ENCODE assay signal across 25 cellular contexts in the genomic region with DNA sequence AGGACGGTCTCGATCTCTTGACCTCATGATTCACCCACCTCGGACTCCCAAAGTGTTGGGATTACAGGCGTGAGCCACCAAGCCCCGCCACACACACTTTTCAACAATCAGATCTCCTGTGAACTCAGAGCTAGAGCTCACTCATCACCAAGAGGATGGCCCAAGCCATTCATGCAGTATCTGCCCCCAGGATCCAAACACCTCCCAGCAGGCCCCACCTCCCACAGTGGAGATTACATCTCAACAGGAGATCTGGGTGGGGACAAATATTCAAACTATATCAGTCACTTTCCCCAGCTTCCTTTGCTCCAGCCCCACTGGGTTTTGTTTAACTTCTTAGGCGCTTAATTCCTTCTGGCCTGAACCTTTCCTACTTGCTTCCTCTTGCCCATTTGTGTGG. TPM values are rescaled to one million over a fixed set of nuclear protein-coding genes. Genes with fewer than 3 reads are reported as not detected.
A peak's percentile ranks its signal among the peaks of the same experiment; 100 is the strongest.
DNase-seq lines count a peak whose midpoint lies in the region; ATAC-seq and TF ChIP-seq lines count a peak whose summit lies in the region.
"Had no signal": no experiment of that assay in that cellular context is flagged by ENCODE, and none has a peak within 500 bp of the region (broad histone marks: within the 10 kb centered on the region; RNA-seq: fewer than 3 reads in every experiment).

No MANE protein-coding gene starts in this region.

- no peak overlapping the region for H3K4me3 ChIP-seq in OCI-LY7 (ENCODE audit: low read depth, low read length, poor library complexity, severe bottlenecking)
- no peak overlapping the region for H3K4me3 ChIP-seq in neutrophil (ENCODE audit: low read depth in 1 of 2, low read length in 1 of 2)
- H3K4me3 ChIP-seq: BLaER1, Peyer's patch, SK-N-MC had no signal

- H3K27me3 Mint-ChIP-seq in activated naive CD4-positive, alpha-beta T cell treated with anti-CD3 and anti-CD28 coated beads, Interleukin-2, amount 50 U/mL, for 24 hours = no peaks in the 10 kb centered on the region
- H3K27me3 Mint-ChIP-seq in endothelial cell (ENCODE audit: unreplicated experiment) = peaks cover 1% of the 10 kb centered on the region

- intact Hi-C loops in OCI-LY7 (cut with micrococcal nuclease; ENCODE audit: unreplicated experiment) = no loop called here

- POLR2A ChIA-PET in OCI-LY7 (lab: Charles Lee) = interaction anchor here (1.0 to 15.2 kb wide), 5 partner anchors 8 to 53 kb away, joined by 3 to 413 read pairs (median 7); a partner anchor contains a TSS

- peak overlapping the region; percentile 79 for H3K27ac Mint-ChIP-seq in activated naive CD4-positive, alpha-beta T cell treated with anti-CD3 and anti-CD28 coated beads, Interleukin-2, amount 50 U/mL, for 24 hours
- H3K27ac Mint-ChIP-seq in endothelial cell (ENCODE audit: unreplicated experiment) = no peak overlapping the region

- no peaks in the 10 kb centered on the region for H4K20me1 ChIP-seq in OCI-LY7 (ENCODE audit: insufficient read depth, low read length)
- H4K20me1 ChIP-seq: BLaER1 had no signal

- CTCF ChIA-PET in OCI-LY7 (lab: Charles Lee; ENCODE audit: unreplicated experiment) = no interaction called here

- H3K9me3 ChIP-seq in OCI-LY7 (ENCODE audit: low read length) (peaks cover 14% of the 10 kb centered on the region; the same call in 1 of the 2 replicates), neutrophil (no peaks in the 10 kb centered on the region)
- H3K9me3 ChIP-seq: Peyer's patch had no signal

- peak overlapping the region; percentile 73; the same call in 1 of the 2 replicates for H3K4me2 ChIP-seq in OCI-LY7 (ENCODE audit: low read length)
- H3K4me2 ChIP-seq: BLaER1 had no signal

- peaks cover 3% of the 10 kb centered on the region for H3K36me3 Mint-ChIP-seq in activated naive CD4-positive, alpha-beta T cell treated with anti-CD3 and anti-CD28 coated beads, Interleukin-2, amount 50 U/mL, for 24 hours
- H3K36me3 Mint-ChIP-seq in endothelial cell (ENCODE audit: low read depth, unreplicated experiment) = no peaks in the 10 kb centered on the region

- no peak overlapping the region for H3K4me3 Mint-ChIP-seq in activated naive CD4-positive, alpha-beta T cell treated with anti-CD3 and anti-CD28 coated beads, Interleukin-2, amount 50 U/mL, for 24 hours
- H3K4me3 Mint-ChIP-seq in endothelial cell (ENCODE audit: unreplicated experiment) = peak overlapping the region; percentile 70

- peaks cover 61% of the 10 kb centered on the region for H3K4me1 Mint-ChIP-seq in activated naive CD4-positive, alpha-beta T cell treated with anti-CD3 and anti-CD28 coated beads, Interleukin-2, amount 50 U/mL, for 24 hours
- H3K4me1 Mint-ChIP-seq in endothelial cell (ENCODE audit: unreplicated experiment) = peaks cover 4% of the 10 kb centered on the region

- BruUV-seq in OCI-LY7 (replicated peaks; lab: Mats Ljungman, UMichigan) = no TSS peak

- H3K27me3 ChIP-seq in neutrophil = no peaks in the 10 kb centered on the region
- H3K27me3 ChIP-seq: Peyer's patch had no signal

- H3K4me1 ChIP-seq in OCI-LY7 (ENCODE audit: insufficient read depth, low read length, poor library complexity, severe bottlenecking) = peaks cover 98% of the 10 kb centered on the region
- peaks cover 67 to 78% of the 10 kb centered on the region in 2 experiments for H3K4me1 ChIP-seq in neutrophil (ENCODE audit: control insufficient read depth in 1 of 2, insufficient read depth in 1 of 2, low read depth in 1 of 2, low read length in 1 of 2)

- no peaks in the 10 kb centered on the region for H3K9me2 ChIP-seq in OCI-LY7 (ENCODE audit: insufficient read depth, low read length)

- H3K36me3 ChIP-seq in OCI-LY7 (ENCODE audit: insufficient read depth, low read length) = peaks cover 17% of the 10 kb centered on the region
- H3K36me3 ChIP-seq in neutrophil = no peaks in the 10 kb centered on the region
- H3K36me3 ChIP-seq: BLaER1, Peyer's patch had no signal

- ATAC-seq in GM18867 (IDR thresholded peaks at IDR 0.05; ENCODE audit: unreplicated experiment) = no peak

- H2AFZ ChIP-seq in OCI-LY7 (ENCODE audit: low read length) = no peak overlapping the region

- H3K27ac ChIP-seq in OCI-LY7 (ENCODE audit: low read depth, low read length, poor library complexity, severe bottlenecking) (peak overlapping the region; percentile 99), neutrophil (peak overlapping the region; percentile 69)
- H3K27ac ChIP-seq: BLaER1, Peyer's patch, SK-N-MC had no signal

- no peaks in the 10 kb centered on the region for H3K79me2 ChIP-seq in OCI-LY7 (ENCODE audit: insufficient read depth, low read depth, low read length)

- peaks cover 4% of the 10 kb centered on the region for H3K9me3 Mint-ChIP-seq in activated naive CD4-positive, alpha-beta T cell treated with anti-CD3 and anti-CD28 coated beads, Interleukin-2, amount 50 U/mL, for 24 hours
- H3K9me3 Mint-ChIP-seq in endothelial cell (ENCODE audit: unreplicated experiment) = no peaks in the 10 kb centered on the region

- TF ChIP-seq CTCF in OCI-LY7 (conservative IDR thresholded peaks at IDR 0.05; ENCODE audit: low read length) (no peak), endothelial cell (IDR thresholded peaks at IDR 0.05; ENCODE audit: unreplicated experiment) (no peak), neutrophil (IDR thresholded peaks at IDR 0.05) (no peak)

- no peak for DNase-seq in activated naive CD4-positive, alpha-beta T cell (lab: John Stamatoyannopoulos, UW)
- DNase-seq in OCI-LY7 (ENCODE audit: low spot score) = no peak
- DNase-seq in endothelial cell (ENCODE audit: low spot score) = no peak
- no peak for DNase-seq in NCI-H2081 treated with DMSO at 0.1 percent for 48 hours (lab: John Stamatoyannopoulos, UW)
- DNase-seq in NCI-H2171 treated with DMSO at 0.1 percent for 48 hours (lab: John Stamatoyannopoulos, UW) = no peak
- DNase-seq: CD4-positive, CD25-positive, alpha-beta regulatory T cell; COR-L47; DMS 273 treated with DMSO at 0.1 percent for 48 hours; DMS79; H7; Kasumi-1; NCI-H1092 treated with DMSO at 0.1 percent for 48 hours; NCI-H1436; NCI-H1930; NCI-H510A; NCI-H69; OCI-M1; Peyer's patch; SIG-M5; SW 1271 had no signal

RNA-seq across cellular contexts. Expression of a gene that starts 26.3 kb away (rescaled TPM):
- 219 and 228 TPM in 2 replicates for total RNA-seq in OCI-LY7 (2014; rRNA removed; shearing (Covaris generic))
- total RNA-seq in OCI-LY7 (2022) (400 and 411 TPM in 2 replicates), endothelial cell (ENCODE audit: unreplicated experiment) (4.6 TPM)

Comparison
In these comparisons a context has a peak if more than half of its experiments do, and no peak if none do; other contexts are left out.
1. RNA of a gene that starts 26.3 kb away (total RNA-seq): 219 to 411 TPM in OCI-LY7; 4.6 TPM in endothelial cell (single experiment); every median in the first group is over 10 times any median in the second.